In genomic region chr12:122327014-122327413, GRCh38 we compare ENCODE assay signal across 23 cellular contexts.
DNase-seq lines count a peak whose midpoint lies in the region; ATAC-seq and TF ChIP-seq lines count a peak whose summit lies in the region.
"Had no signal": no experiment of that assay in that cellular context is flagged by ENCODE, and none has a peak within 500 bp of the region (broad histone marks: within the 10 kb centered on the region; RNA-seq: fewer than 3 reads in every experiment).

No MANE protein-coding gene starts in this region.

- in situ Hi-C loops in mammary epithelial cell (cut with MboI; ENCODE audit: low sequenced_read_pairs in 2 of 2): no loop called here

- H3K27me3 ChIP-seq in stomach: no peaks in the 10 kb centered on the region
- H3K27me3 ChIP-seq in mammary epithelial cell (ENCODE audit: insufficient read depth, low read length): no peaks in the 10 kb centered on the region
- H3K27me3 ChIP-seq: right lobe of liver, SJSA1, upper lobe of left lung had no signal

- H3K9me3 Mint-ChIP-seq in activated naive CD4-positive, alpha-beta T cell treated with anti-CD3 and anti-CD28 coated beads, Interleukin-2, amount 10 ng/mL, durations not matched to agents 7 days and 5 days: no peaks in the 10 kb centered on the region
- H3K9me3 Mint-ChIP-seq in T-cell: no peaks in the 10 kb centered on the region
- no peaks in the 10 kb centered on the region for H3K9me3 Mint-ChIP-seq in central memory CD8-positive, alpha-beta T cell
- H3K9me3 Mint-ChIP-seq: immature natural killer cell; memory B cell; stimulated activated memory B cell treated with anti-CD40 and anti-IgM and Interleukin-4, amounts not matched to agents 10 μg/mL and 1 μg/mL and 100 μg/mL, for 72 hours had no signal

- no peak overlapping the region for H2AFZ ChIP-seq in mammary epithelial cell (ENCODE audit: low read depth, low read length)

- TF ChIP-seq CTCF in stomach (IDR thresholded peaks at IDR 0.05) (no peak), mammary epithelial cell (conservative IDR thresholded peaks at IDR 0.05 in 1 of 2, IDR thresholded peaks at IDR 0.05 in 1 of 2; ENCODE audit: extremely low read depth in 1 of 2, insufficient read depth in 1 of 2, low read depth in 1 of 2, low read length in 2 of 2) (no peak)

- intact Hi-C loops in stomach (cut with DNase I; ENCODE audit: low total_unique reads) (no loop called here), mammary epithelial cell (cut with micrococcal nuclease) (no loop called here)

- H3K4me3 ChIP-seq in stomach (no peak overlapping the region), mammary epithelial cell (replicated peaks in 1 of 3; ENCODE audit: insufficient read depth in 1 of 3, low read depth in 2 of 3, low read length in 3 of 3) (no peak overlapping the region)
- H3K4me3 ChIP-seq: right lobe of liver, SJSA1, upper lobe of left lung had no signal

- dilution Hi-C loops in mammary epithelial cell (cut with HindIII; ENCODE audit: low sequenced_read_pairs): no loop called here

- no peak for TF ChIP-seq POLR2A in stomach (IDR thresholded peaks at IDR 0.05)

- no peak overlapping the region for H3K4me2 ChIP-seq in mammary epithelial cell (ENCODE audit: insufficient read depth, low read depth, low read length)

- H3K9ac ChIP-seq in mammary epithelial cell (ENCODE audit: insufficient read depth, low read length): no peak overlapping the region

- CTCF ChIA-PET in activated naive CD4-positive, alpha-beta T cell treated with anti-CD3 and anti-CD28 coated beads, Interleukin-2, amount 10 ng/mL, durations not matched to agents 7 days and 5 days (lab: Charles Lee): interaction anchor here (1.9 kb wide), 1 partner anchor 9 kb away, joined by 10 read pairs; no protein-coding TSS in a partner anchor
- CTCF ChIA-PET in T-cell (lab: Charles Lee): interaction anchor here in 1 of 2 donors (1.1 kb wide), 1 partner anchor 12 kb away, joined by 3 read pairs; no protein-coding TSS in a partner anchor
- CTCF ChIA-PET in mammary epithelial cell (lab: Charles Lee; ENCODE audit: low non-redundant PET): no interaction called here

- no peaks in the 10 kb centered on the region for H3K79me2 ChIP-seq in mammary epithelial cell (ENCODE audit: insufficient read depth, low read length)

- H3K4me1 ChIP-seq in stomach (peaks cover 7 to 22% (median 12%) of the 10 kb centered on the region in 4 donors), mammary epithelial cell (ENCODE audit: insufficient read depth, low read length) (no peaks in the 10 kb centered on the region)
- H3K4me1 ChIP-seq: SJSA1, upper lobe of left lung had no signal

- peaks cover 24% of the 10 kb centered on the region for H3K4me1 Mint-ChIP-seq in activated naive CD4-positive, alpha-beta T cell treated with anti-CD3 and anti-CD28 coated beads, Interleukin-2, amount 10 ng/mL, durations not matched to agents 7 days and 5 days
- peaks cover 22 to 23% (median 23%) of the 10 kb centered on the region in 3 donors for H3K4me1 Mint-ChIP-seq in T-cell
- peaks cover 5% of the 10 kb centered on the region for H3K4me1 Mint-ChIP-seq in central memory CD8-positive, alpha-beta T cell
- H3K4me1 Mint-ChIP-seq: stimulated activated memory B cell treated with anti-CD40 and anti-IgM and Interleukin-4, amounts not matched to agents 10 μg/mL and 1 μg/mL and 100 μg/mL, for 72 hours had no signal

- 21 to 63% (median 44%) methylated on average over 1 of the region's 1 CpG for WGBS in stomach, 5 donors
- 43% methylated on average over 1 of the region's 1 CpG for WGBS in mammary epithelial cell (ENCODE audit: low coverage, missing lambda C conversion rate)

- H3K27me3 Mint-ChIP-seq in activated naive CD4-positive, alpha-beta T cell treated with anti-CD3 and anti-CD28 coated beads, Interleukin-2, amount 10 ng/mL, durations not matched to agents 7 days and 5 days: no peaks in the 10 kb centered on the region
- H3K27me3 Mint-ChIP-seq in T-cell: no peaks in the 10 kb centered on the region
- H3K27me3 Mint-ChIP-seq in central memory CD8-positive, alpha-beta T cell: no peaks in the 10 kb centered on the region
- H3K27me3 Mint-ChIP-seq: memory B cell; stimulated activated memory B cell treated with anti-CD40 and anti-IgM and Interleukin-4, amounts not matched to agents 10 μg/mL and 1 μg/mL and 100 μg/mL, for 72 hours had no signal

- H3K27ac ChIP-seq in stomach (peak overlapping the region; percentile 55 to 86 (median 78)), mammary epithelial cell (ENCODE audit: insufficient read depth, low read depth, low read length) (no peak overlapping the region)
- H3K27ac ChIP-seq: C4-2B, HL-60, SJSA1 had no signal

- no peak overlapping the region for H3K4me3 Mint-ChIP-seq in activated naive CD4-positive, alpha-beta T cell treated with anti-CD3 and anti-CD28 coated beads, Interleukin-2, amount 10 ng/mL, durations not matched to agents 7 days and 5 days
- peak overlapping the region in 1 of 3 donors; percentile 46 for H3K4me3 Mint-ChIP-seq in T-cell
- no peak overlapping the region for H3K4me3 Mint-ChIP-seq in central memory CD8-positive, alpha-beta T cell
- H3K4me3 Mint-ChIP-seq: immature natural killer cell; memory B cell; stimulated activated memory B cell treated with anti-CD40 and anti-IgM and Interleukin-4, amounts not matched to agents 10 μg/mL and 1 μg/mL and 100 μg/mL, for 72 hours had no signal

- peaks cover 46 to 98% (median 93%) of the 10 kb centered on the region in 4 donors for H3K36me3 ChIP-seq in stomach
- peaks cover 11% of the 10 kb centered on the region for H3K36me3 ChIP-seq in mammary epithelial cell (ENCODE audit: insufficient read depth, low read length)

- peak overlapping the region; percentile 81 for H3K27ac Mint-ChIP-seq in activated naive CD4-positive, alpha-beta T cell treated with anti-CD3 and anti-CD28 coated beads, Interleukin-2, amount 10 ng/mL, durations not matched to agents 7 days and 5 days
- peak overlapping the region; percentile 82 to 87 for H3K27ac Mint-ChIP-seq in T-cell
- H3K27ac Mint-ChIP-seq in central memory CD8-positive, alpha-beta T cell (ENCODE audit: low read depth): peak overlapping the region; percentile 6
- H3K27ac Mint-ChIP-seq: stimulated activated memory B cell treated with anti-CD40 and anti-IgM and Interleukin-4, amounts not matched to agents 10 μg/mL and 1 μg/mL and 100 μg/mL, for 72 hours had no signal

- DNase-seq in activated naive CD4-positive, alpha-beta T cell treated with anti-CD3 and anti-CD28 coated beads, Interleukin-2, amount 10 ng/mL, durations not matched to agents 7 days and 5 days: no peak
- DNase-seq in activated naive CD4-positive, alpha-beta T cell treated with Interleukin-2 at 50 U/mL for 16 hours: no peak
- DNase-seq in T-cell (no peak), stomach (no peak), T1000 (lab: John Stamatoyannopoulos, UW) (no peak), mammary epithelial cell (no peak)
- DNase-seq in central memory CD8-positive, alpha-beta T cell (ENCODE audit: low spot score in 2 of 2): no peak
- DNase-seq: activated T-cell treated with anti-CD3 and anti-CD28 coated beads for 4 hours; cerebellar nuclear complex; HCEC 1CT; hypothalamus; immature natural killer cell; NCI-H146; NCI-H446; right lobe of liver; RPMI8226; stimulated activated CD4-positive, alpha-beta T cell treated with anti-CD3 and anti-CD28 coated beads, Interleukin-4, amount 100 ng/mL, for 24 hours; upper lobe of left lung had no signal

- no peak for TF ChIP-seq EP300 in stomach (IDR thresholded peaks at IDR 0.05)

- H3K36me3 Mint-ChIP-seq in activated naive CD4-positive, alpha-beta T cell treated with anti-CD3 and anti-CD28 coated beads, Interleukin-2, amount 10 ng/mL, durations not matched to agents 7 days and 5 days: peaks cover 35% of the 10 kb centered on the region
- H3K36me3 Mint-ChIP-seq in T-cell: peaks cover 33% of the 10 kb centered on the region
- peaks cover 38% of the 10 kb centered on the region for H3K36me3 Mint-ChIP-seq in central memory CD8-positive, alpha-beta T cell (ENCODE audit: insufficient read depth)

- POLR2A ChIA-PET in T-cell (lab: Charles Lee): no interaction called here

- peaks cover 3% of the 10 kb centered on the region for H4K20me1 ChIP-seq in mammary epithelial cell (ENCODE audit: insufficient read depth, low read length)

- no TSS peak for BruUV-seq in mammary epithelial cell (replicated peaks; lab: Mats Ljungman, UMichigan)

- ATAC-seq in T-cell (replicated peaks in 1 of 4): no peak
- ATAC-seq in central memory CD8-positive, alpha-beta T cell (replicated peaks; ENCODE audit: extremely low read depth, poor library complexity, severe bottlenecking): no peak
- ATAC-seq: stimulated activated memory B cell treated with anti-CD40 and anti-IgM and Interleukin-4, amounts not matched to agents 10 μg/mL and 1 μg/mL and 100 μg/mL, for 72 hours had no signal

- H3K9me3 ChIP-seq in stomach: no peaks in the 10 kb centered on the region
- no peaks in the 10 kb centered on the region for H3K9me3 ChIP-seq in mammary epithelial cell (replicated peaks; ENCODE audit: insufficient read depth, low read length)
- H3K9me3 ChIP-seq: right lobe of liver, SJSA1, upper lobe of left lung had no signal

Comparison
In these comparisons a context has a peak if more than half of its experiments do, and no peak if none do; other contexts are left out.
1. H3K27ac Mint-ChIP-seq: peak in every context shown above with its lines; median percentile 84 in T-cell; 81 in activated naive CD4-positive, alpha-beta T cell treated with anti-CD3 and anti-CD28 coated beads, Interleukin-2, amount 10 ng/mL, durations not matched to agents 7 days and 5 days; 6 in central memory CD8-positive, alpha-beta T cell.